ENCODE assay signal across 6 cellular contexts in the genomic region with DNA sequence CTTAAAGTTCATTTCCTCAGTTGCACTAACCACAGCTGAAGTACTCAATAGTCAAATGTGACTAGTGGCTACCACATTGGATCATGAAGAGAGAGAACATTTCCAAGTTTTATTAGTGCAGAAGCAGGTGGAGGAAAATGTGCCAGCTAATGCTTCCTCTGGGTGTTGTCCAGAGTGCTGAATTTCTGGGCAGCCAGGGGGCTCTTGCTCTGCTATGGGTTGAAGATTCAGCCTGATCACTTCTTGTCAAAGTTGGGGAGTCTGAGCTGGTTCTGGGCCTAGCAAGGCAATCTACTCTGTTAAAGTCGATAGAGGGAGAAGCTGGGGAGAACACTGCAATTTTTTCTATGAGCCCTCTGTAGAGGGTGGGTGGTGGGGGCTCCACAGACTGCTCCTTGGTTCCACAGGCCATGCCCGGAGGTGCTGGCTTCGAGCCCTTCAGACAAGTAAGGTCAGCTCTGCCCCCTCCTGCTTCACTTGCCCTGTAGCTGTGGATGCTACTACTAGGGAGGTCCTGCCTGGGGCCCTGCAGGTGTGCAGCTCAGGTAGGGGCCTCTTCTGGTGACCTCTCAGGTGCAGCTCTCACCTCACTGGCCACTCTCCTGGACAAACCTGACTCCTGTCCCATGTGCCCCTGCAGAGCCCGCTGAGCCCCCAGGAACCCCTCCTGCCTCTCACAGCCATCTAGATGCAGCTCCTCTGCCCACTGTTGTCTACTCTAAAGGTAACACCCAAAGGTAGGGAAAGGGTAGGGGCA. TPM values are rescaled to one million over a fixed set of nuclear protein-coding genes. Genes with fewer than 3 reads are reported as not detected.
DNase-seq lines count a peak whose midpoint lies in the region; ATAC-seq and TF ChIP-seq lines count a peak whose summit lies in the region.
"Had no signal": no experiment of that assay in that cellular context is flagged by ENCODE, and none has a peak within 500 bp of the region (broad histone marks: within the 10 kb centered on the region; RNA-seq: fewer than 3 reads in every experiment).

No MANE protein-coding gene starts in this region.

- H3K4me1 Mint-ChIP-seq in natural killer cell treated with Interleukin-12 subunit alpha and Interleukin-12 subunit beta and Interleukin-15 and Interleukin-18, amount 100 ng/mL, for 72 hours (ENCODE audit: low read depth in 2 of 2) = peaks cover 0 to 7% of the 10 kb centered on the region in 2 donors

- H3K36me3 Mint-ChIP-seq in natural killer cell treated with Interleukin-12 subunit alpha and Interleukin-12 subunit beta and Interleukin-15 and Interleukin-18, amount 100 ng/mL, for 72 hours = peaks cover 15% of the 10 kb centered on the region

- H3K9me3 Mint-ChIP-seq in natural killer cell treated with Interleukin-12 subunit alpha and Interleukin-12 subunit beta and Interleukin-15 and Interleukin-18, amount 100 ng/mL, for 72 hours = no peaks in the 10 kb centered on the region

- no peak for ATAC-seq in natural killer cell treated with Interleukin-12 subunit alpha and Interleukin-12 subunit beta and Interleukin-15 and Interleukin-18, amount 100 ng/mL, for 72 hours

- H3K4me3 Mint-ChIP-seq in natural killer cell treated with Interleukin-12 subunit alpha and Interleukin-12 subunit beta and Interleukin-15 and Interleukin-18, amount 100 ng/mL, for 72 hours = no peak overlapping the region

- peaks cover 0 to under 1% of the 10 kb centered on the region in 2 donors for H3K27me3 Mint-ChIP-seq in natural killer cell treated with Interleukin-12 subunit alpha and Interleukin-12 subunit beta and Interleukin-15 and Interleukin-18, amount 100 ng/mL, for 72 hours

- DNase-seq in KBM-7 = peak; percentile 49
- peak; percentile 27 to 34 for DNase-seq in erythroblast (lab: John Stamatoyannopoulos, UW)
- DNase-seq in natural killer cell treated with Interleukin-12 subunit alpha and Interleukin-12 subunit beta and Interleukin-15 and Interleukin-18, amount 100 ng/mL, for 72 hours (ENCODE audit: low spot score) = no peak
- no peak for DNase-seq in NCI-H446 (lab: John Stamatoyannopoulos, UW)
- DNase-seq: amygdala, left cardiac atrium had no signal

- no peak overlapping the region for H3K27ac Mint-ChIP-seq in natural killer cell treated with Interleukin-12 subunit alpha and Interleukin-12 subunit beta and Interleukin-15 and Interleukin-18, amount 100 ng/mL, for 72 hours

- in situ Hi-C loops in KBM-7 (cut with MboI; ENCODE audit: low pct_unique_long_range_greater_than_20kb, low sequenced_read_pairs) = no loop called here

- TF ChIP-seq POLR2A in erythroblast (IDR thresholded peaks at IDR 0.05; ENCODE audit: low read length) = no peak

RNA-seq across cellular contexts. Expression of a gene that starts 8.2 kb away (rescaled TPM):
- 10 to 100 TPM; 52.2 to 80.2 TPM for total RNA-seq in natural killer cell treated with Interleukin-12 subunit alpha and Interleukin-12 subunit beta and Interleukin-15 and Interleukin-18, amount 100 ng/mL, for 72 hours

RNA-seq across cellular contexts. Expression of a gene that starts 8.9 kb away (rescaled TPM):
- 10 to 100 TPM; 11.9 to 16.8 TPM for total RNA-seq in natural killer cell treated with Interleukin-12 subunit alpha and Interleukin-12 subunit beta and Interleukin-15 and Interleukin-18, amount 100 ng/mL, for 72 hours

RNA-seq across cellular contexts. Expression of a gene that starts 11.2 kb away (rescaled TPM):
- total RNA-seq in natural killer cell treated with Interleukin-12 subunit alpha and Interleukin-12 subunit beta and Interleukin-15 and Interleukin-18, amount 100 ng/mL, for 72 hours = not detected
- total RNA-seq: left cardiac atrium had no signal

RNA-seq across cellular contexts. Expression of a gene that starts 20.8 kb away (rescaled TPM):
- 1 to 10 TPM in 1 of 2 donors, under 1 TPM in 1; 0.53 to 1.2 TPM for total RNA-seq in natural killer cell treated with Interleukin-12 subunit alpha and Interleukin-12 subunit beta and Interleukin-15 and Interleukin-18, amount 100 ng/mL, for 72 hours

RNA-seq across cellular contexts. Expression of a gene that starts 35.3 kb away (rescaled TPM):
- not detected for total RNA-seq in natural killer cell treated with Interleukin-12 subunit alpha and Interleukin-12 subunit beta and Interleukin-15 and Interleukin-18, amount 100 ng/mL, for 72 hours

Comparison
In these comparisons a context has a peak if more than half of its experiments do, and no peak if none do; other contexts are left out.
1. DNase-seq: peak in KBM-7 (single experiment) and erythroblast (2 of 2); none in natural killer cell treated with Interleukin-12 subunit alpha and Interleukin-12 subunit beta and Interleukin-15 and Interleukin-18, amount 100 ng/mL, for 72 hours (single experiment) and NCI-H446 (0 of 2).